8 cellular contexts compared by ENCODE assay signal in the genomic region with DNA sequence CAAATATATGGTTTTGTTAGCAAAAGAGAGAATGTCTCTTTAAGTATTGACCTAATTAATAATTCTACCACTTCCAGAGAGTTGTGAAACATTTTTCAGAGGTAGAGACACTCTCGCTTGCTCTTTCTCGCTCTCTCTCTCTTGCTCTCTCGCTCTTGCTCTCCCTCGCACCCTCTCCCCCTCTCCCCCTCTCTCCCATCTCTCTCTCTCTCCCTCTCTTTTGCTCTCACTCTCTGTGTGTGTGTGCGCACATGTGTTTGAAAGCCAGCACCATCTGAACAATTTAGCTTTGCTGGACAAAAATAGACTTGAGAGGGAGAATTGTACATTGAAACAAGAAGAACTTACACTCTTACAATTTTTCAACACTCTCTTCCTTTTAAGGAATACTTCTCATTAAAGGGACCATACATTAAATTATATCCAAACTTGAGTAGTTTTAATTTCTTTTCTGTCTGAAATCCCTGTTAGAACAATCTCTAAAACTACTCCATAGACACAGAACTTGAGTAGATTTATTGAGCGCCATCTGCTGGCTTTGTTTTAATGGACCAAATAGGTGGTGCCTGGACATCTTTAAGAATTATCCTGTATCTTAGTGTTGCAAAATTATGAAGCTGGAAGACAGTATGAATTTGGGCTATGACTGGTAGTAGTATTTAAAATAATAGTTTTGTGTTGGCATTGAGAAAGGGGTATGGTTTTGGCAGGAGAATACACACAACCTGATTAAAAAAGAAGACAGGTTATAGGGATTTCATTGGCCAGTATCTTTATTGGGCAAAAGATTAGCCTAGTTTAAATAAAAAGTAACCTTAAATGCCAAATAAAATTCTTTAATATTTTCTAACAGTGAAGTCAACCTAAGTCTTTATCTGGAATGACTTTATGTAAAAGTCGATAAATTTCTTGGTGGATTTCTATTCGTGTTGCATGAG.
DNase-seq lines count a peak whose midpoint lies in the region; ATAC-seq and TF ChIP-seq lines count a peak whose summit lies in the region.

No MANE protein-coding gene starts in this region.

- no peaks in the 10 kb centered on the region for H3K36me3 ChIP-seq in rectal smooth muscle tissue (ENCODE audit: control insufficient read depth, insufficient read depth, low read length)

- H3K36me3 Mint-ChIP-seq in activated T-helper 2 cell treated with anti-CD3 and anti-CD28 coated beads, Interferon-gamma antibody, Interleukin-2, Interleukin-4, amounts not matched to agents 10 μg/mL and 5 μg/mL and 100 μg/mL, durations not matched to agents 14 hours and 24 hours and 36 hours (ENCODE audit: low read depth): peaks cover 6% of the 10 kb centered on the region
- no peaks in the 10 kb centered on the region for H3K36me3 Mint-ChIP-seq in glutamatergic neuron (ENCODE audit: unreplicated experiment)

- H3K4me1 Mint-ChIP-seq in activated T-helper 2 cell treated with anti-CD3 and anti-CD28 coated beads, Interferon-gamma antibody, Interleukin-2, Interleukin-4, amounts not matched to agents 10 μg/mL and 5 μg/mL and 100 μg/mL, durations not matched to agents 14 hours and 24 hours and 36 hours (ENCODE audit: low read depth): peaks cover 54% of the 10 kb centered on the region
- H3K4me1 Mint-ChIP-seq in glutamatergic neuron (ENCODE audit: low read depth, unreplicated experiment): peaks cover 51% of the 10 kb centered on the region

- H3K4me1 ChIP-seq in rectal smooth muscle tissue (ENCODE audit: control insufficient read depth, insufficient read depth, low read length): peaks cover 5% of the 10 kb centered on the region

- no peaks in the 10 kb centered on the region for H3K27me3 Mint-ChIP-seq in activated T-helper 2 cell treated with anti-CD3 and anti-CD28 coated beads, Interferon-gamma antibody, Interleukin-2, Interleukin-4, amounts not matched to agents 10 μg/mL and 5 μg/mL and 100 μg/mL, durations not matched to agents 14 hours and 24 hours and 36 hours (ENCODE audit: low read depth)
- H3K27me3 Mint-ChIP-seq in glutamatergic neuron (ENCODE audit: unreplicated experiment): peaks cover 8% of the 10 kb centered on the region

- H3K27ac ChIP-seq in rectal smooth muscle tissue (ENCODE audit: low read depth, low read length): peak overlapping the region; percentile 42

- H3K9ac ChIP-seq in rectal smooth muscle tissue (ENCODE audit: low read length): no peak overlapping the region

- peak; percentile 36; the same call in 1 of the 2 replicates for TF ChIP-seq CTCF in GM12875 (IDR thresholded peaks at IDR 0.05; ENCODE audit: borderline replicate concordance, insufficient read depth, low read depth, low read length)
- peak; percentile 31 for TF ChIP-seq CTCF in glutamatergic neuron (IDR thresholded peaks at IDR 0.05; ENCODE audit: partially characterized antibody, unreplicated experiment)

- H3K4me3 ChIP-seq in GM12875 (ENCODE audit: low read depth, low read length): no peak overlapping the region
- no peak overlapping the region for H3K4me3 ChIP-seq in rectal smooth muscle tissue (ENCODE audit: low read length)

- no peaks in the 10 kb centered on the region for H3K27me3 ChIP-seq in rectal smooth muscle tissue (ENCODE audit: control insufficient read depth, insufficient read depth, low read length)

- intact Hi-C loops in activated T-helper 2 cell treated with anti-CD3 and anti-CD28 coated beads, Interferon-gamma antibody, Interleukin-2, Interleukin-4, amounts not matched to agents 10 μg/mL and 5 μg/mL and 100 μg/mL, durations not matched to agents 14 hours and 24 hours and 36 hours (cut with micrococcal nuclease): loop anchor here (1.0 to 5.0 kb wide), 4 partner anchors 162 to 209 kb away; no protein-coding TSS in a partner anchor

- H3K27ac Mint-ChIP-seq in activated T-helper 2 cell treated with anti-CD3 and anti-CD28 coated beads, Interferon-gamma antibody, Interleukin-2, Interleukin-4, amounts not matched to agents 10 μg/mL and 5 μg/mL and 100 μg/mL, durations not matched to agents 14 hours and 24 hours and 36 hours: peak overlapping the region; percentile 54
- peak overlapping the region; percentile 72 for H3K27ac Mint-ChIP-seq in glutamatergic neuron (ENCODE audit: unreplicated experiment)

- ATAC-seq in HG03139 (IDR thresholded peaks at IDR 0.05; ENCODE audit: unreplicated experiment): no peak
- ATAC-seq in GM19328 (IDR thresholded peaks at IDR 0.05; ENCODE audit: unreplicated experiment): no peak

- H3K9me3 Mint-ChIP-seq in activated T-helper 2 cell treated with anti-CD3 and anti-CD28 coated beads, Interferon-gamma antibody, Interleukin-2, Interleukin-4, amounts not matched to agents 10 μg/mL and 5 μg/mL and 100 μg/mL, durations not matched to agents 14 hours and 24 hours and 36 hours: no peaks in the 10 kb centered on the region
- peaks cover 7% of the 10 kb centered on the region for H3K9me3 Mint-ChIP-seq in glutamatergic neuron (ENCODE audit: unreplicated experiment)

- DNase-seq in AG08395 (ENCODE audit: low spot score) (peak; percentile 45), NCI-H82 (lab: John Stamatoyannopoulos, UW) (peak; percentile 82), glutamatergic neuron (no peak)
- DNase-seq in activated T-helper 2 cell treated with anti-CD3 and anti-CD28 coated beads, Interferon-gamma antibody, Interleukin-2, Interleukin-4, amounts not matched to agents 10 μg/mL and 5 μg/mL and 100 μg/mL, durations not matched to agents 14 hours and 24 hours and 36 hours (ENCODE audit: low spot score): no peak

- H3K4me3 Mint-ChIP-seq in activated T-helper 2 cell treated with anti-CD3 and anti-CD28 coated beads, Interferon-gamma antibody, Interleukin-2, Interleukin-4, amounts not matched to agents 10 μg/mL and 5 μg/mL and 100 μg/mL, durations not matched to agents 14 hours and 24 hours and 36 hours (ENCODE audit: low read depth): no peak overlapping the region
- H3K4me3 Mint-ChIP-seq in glutamatergic neuron (ENCODE audit: unreplicated experiment): peak overlapping the region; percentile 65

Comparison
In these comparisons a context has a peak if more than half of its experiments do, and no peak if none do; other contexts are left out.
1. DNase-seq: peak in AG08395 (single experiment) and NCI-H82 (single experiment); none in activated T-helper 2 cell treated with anti-CD3 and anti-CD28 coated beads, Interferon-gamma antibody, Interleukin-2, Interleukin-4, amounts not matched to agents 10 μg/mL and 5 μg/mL and 100 μg/mL, durations not matched to agents 14 hours and 24 hours and 36 hours (single experiment) and glutamatergic neuron (single experiment).